In the genomic region with DNA sequence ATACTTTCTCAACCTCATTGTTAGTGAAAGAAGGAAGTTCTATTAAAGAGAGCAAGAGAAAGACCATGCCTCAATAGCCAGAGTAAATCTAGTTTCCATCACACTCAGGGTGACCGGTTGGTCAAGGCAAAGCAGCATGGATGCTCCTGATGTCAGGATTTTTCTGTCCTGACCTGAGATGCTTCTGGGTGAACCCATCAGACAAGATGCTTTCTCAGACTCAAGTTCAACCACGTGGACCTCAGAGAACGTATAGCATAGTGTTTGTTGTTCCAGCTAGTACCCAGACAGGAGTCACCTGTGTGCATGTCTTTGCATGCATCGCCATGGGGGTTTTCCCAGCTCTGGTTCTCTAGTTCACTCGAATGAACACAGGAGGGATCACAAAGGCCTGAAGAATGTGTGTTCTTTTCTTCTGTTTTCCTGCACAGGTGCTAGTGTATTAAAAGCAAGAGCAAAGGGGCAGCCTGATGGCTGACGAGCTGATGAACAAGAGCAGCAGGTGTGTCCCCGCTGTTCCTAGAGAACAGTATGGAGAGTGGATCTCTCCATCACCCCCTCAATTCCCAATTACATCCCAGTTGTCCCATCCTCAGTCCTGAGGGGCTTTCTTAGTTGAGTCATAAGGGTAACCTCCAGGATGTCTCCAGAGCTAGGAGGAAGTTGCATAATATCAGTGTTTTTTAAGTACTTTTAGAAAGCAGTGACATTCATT, we compare ENCODE assay signal across 9 cellular contexts.
A peak's percentile ranks its signal among the peaks of the same experiment; 100 is the strongest.
DNase-seq lines count a peak whose midpoint lies in the region; ATAC-seq lines count a peak whose summit lies in the region.
"Had no signal": no experiment of that assay in that cellular context is flagged by ENCODE, and none has a peak within 500 bp of the region (broad histone marks: within the 10 kb centered on the region; RNA-seq: fewer than 3 reads in every experiment).

No MANE protein-coding gene starts in this region.

- intact Hi-C loops in posterior vena cava (cut with DNase I), result no loop called here

- ATAC-seq in HG02852 (IDR thresholded peaks at IDR 0.05; ENCODE audit: unreplicated experiment), result peak; percentile 85
- ATAC-seq: A549 had no signal

- H3K9me3 Mint-ChIP-seq in T-helper 1 cell treated with Interleukin-12 subunit alpha and Interleukin-12 subunit beta and Interleukin-4 antibody, amounts not matched to agents 30 μg/mL and 1 μg/mL, for 36 hours, result no peaks in the 10 kb centered on the region

- peak overlapping the region; percentile 5 for H3K4me3 Mint-ChIP-seq in T-helper 1 cell treated with Interleukin-12 subunit alpha and Interleukin-12 subunit beta and Interleukin-4 antibody, amounts not matched to agents 30 μg/mL and 1 μg/mL, for 36 hours

- DNase-seq in NCI-H2107 treated with DMSO at 0.1 percent for 48 hours (lab: John Stamatoyannopoulos, UW; ENCODE audit: unreplicated experiment), result peak; percentile 11
- DNase-seq in NCI-H2107 (lab: John Stamatoyannopoulos, UW), result no peak
- peak; percentile 58 for DNase-seq in stimulated activated CD4-positive, alpha-beta T cell treated with anti-CD3 and anti-CD28 coated beads, Interleukin-4, amount 100 ng/mL, for 24 hours
- no peak for DNase-seq in epidermal melanocyte (ENCODE audit: insufficient read length, low spot score)
- no peak for DNase-seq in midbrain (lab: John Stamatoyannopoulos, UW)
- no peak for DNase-seq in posterior vena cava (ENCODE audit: low spot score)

- peaks cover 34% of the 10 kb centered on the region for H3K4me1 Mint-ChIP-seq in T-helper 1 cell treated with Interleukin-12 subunit alpha and Interleukin-12 subunit beta and Interleukin-4 antibody, amounts not matched to agents 30 μg/mL and 1 μg/mL, for 36 hours (ENCODE audit: low read depth)

- H3K27ac Mint-ChIP-seq in T-helper 1 cell treated with Interleukin-12 subunit alpha and Interleukin-12 subunit beta and Interleukin-4 antibody, amounts not matched to agents 30 μg/mL and 1 μg/mL, for 36 hours, result peak overlapping the region; percentile 83

- H3K36me3 Mint-ChIP-seq in T-helper 1 cell treated with Interleukin-12 subunit alpha and Interleukin-12 subunit beta and Interleukin-4 antibody, amounts not matched to agents 30 μg/mL and 1 μg/mL, for 36 hours (ENCODE audit: low read depth), result no peaks in the 10 kb centered on the region

- H3K27me3 Mint-ChIP-seq in T-helper 1 cell treated with Interleukin-12 subunit alpha and Interleukin-12 subunit beta and Interleukin-4 antibody, amounts not matched to agents 30 μg/mL and 1 μg/mL, for 36 hours (ENCODE audit: low read depth), result no peaks in the 10 kb centered on the region

Comparison
In these comparisons a context has a peak if more than half of its experiments do, and no peak if none do; other contexts are left out.
1. DNase-seq: peak in NCI-H2107 treated with DMSO at 0.1 percent for 48 hours (single experiment) and stimulated activated CD4-positive, alpha-beta T cell treated with anti-CD3 and anti-CD28 coated beads, Interleukin-4, amount 100 ng/mL, for 24 hours (single experiment); none in NCI-H2107 (single experiment), epidermal melanocyte (single experiment), midbrain (single experiment) and posterior vena cava (single experiment).